Comparison of ENCODE assay signal across 2 cellular contexts in genomic region chr19:46475976-46476375, GRCh38.
A peak's percentile ranks its signal among the peaks of the same experiment; 100 is the strongest.
TF ChIP-seq lines count a peak whose summit lies in the region.

No MANE protein-coding gene starts in this region.

TF ChIP-seq in endothelial cell of umbilical vein, 7 proteins besides CTCF, POLR2A, EP300 and RAD21:
- TF ChIP-seq POLR2AphosphoS5 (IDR thresholded peaks at IDR 0.05; ENCODE audit: insufficient read depth, low read depth, low read length), result no peak
- peak; percentile 72 for TF ChIP-seq FOS (IDR thresholded peaks at IDR 0.05; ENCODE audit: borderline replicate concordance, insufficient read depth, low read length)

TF ChIP-seq in neural cell, 6 proteins besides CTCF, POLR2A, EP300 and RAD21:
- no peak for TF ChIP-seq TAF1 (IDR thresholded peaks at IDR 0.05; ENCODE audit: low read depth)
- no peak for TF ChIP-seq SMC3 (conservative IDR thresholded peaks at IDR 0.05; ENCODE audit: poor library complexity)
- TF ChIP-seq REST (IDR thresholded peaks at IDR 0.05; ENCODE audit: borderline replicate concordance), result no peak
- TF ChIP-seq EZH2 (IDR thresholded peaks at IDR 0.05; ENCODE audit: borderline replicate concordance, insufficient read depth, low read length, poor library complexity, severe bottlenecking), result no peak
- TF ChIP-seq POLR2AphosphoS5 (IDR thresholded peaks at IDR 0.05), result no peak
